In genomic region chr2:102284611-102285010, GRCh38 we compare ENCODE assay signal across 23 cellular contexts. TPM values are rescaled to one million over a fixed set of nuclear protein-coding genes. Genes with fewer than 3 reads are reported as not detected.
DNase-seq lines count a peak whose midpoint lies in the region; ATAC-seq, FAIRE-seq and TF ChIP-seq lines count a peak whose summit lies in the region.
"Had no signal": no experiment of that assay in that cellular context is flagged by ENCODE, and none has a peak within 500 bp of the region (broad histone marks: within the 10 kb centered on the region; RNA-seq: fewer than 3 reads in every experiment).

No MANE protein-coding gene starts in this region.

- no peaks in the 10 kb centered on the region for H3K27me3 Mint-ChIP-seq in astrocyte (ENCODE audit: low read depth, unreplicated experiment)

- H3K4me1 ChIP-seq in astrocyte (ENCODE audit: insufficient read depth, low read length): no peaks in the 10 kb centered on the region
- H3K4me1 ChIP-seq in GM23248 (ENCODE audit: insufficient read depth): peaks cover 13% of the 10 kb centered on the region
- no peaks in the 10 kb centered on the region for H3K4me1 ChIP-seq in gastrocnemius medialis
- H3K4me1 ChIP-seq: BE2C had no signal

- in situ Hi-C loops in GM23248 (cut with MboI) (no loop called here), gastrocnemius medialis (cut with MboI; ENCODE audit: low sequenced_read_pairs in 4 of 4) (loop anchor here in 1 of 4 donors (25.0 kb wide), 1 partner anchor 153 kb away; no protein-coding TSS in a partner anchor)

- H3K9ac ChIP-seq in astrocyte (ENCODE audit: low read length) (no peak overlapping the region), GM23248 (no peak overlapping the region)

- H4K20me1 ChIP-seq in astrocyte (ENCODE audit: insufficient read depth, low read length) (no peaks in the 10 kb centered on the region), GM23248 (ENCODE audit: insufficient read depth) (no peaks in the 10 kb centered on the region)

- FAIRE-seq in astrocyte (lab: Jason Lieb, UNC): no peak
- FAIRE-seq: A204.1, G401.6, GM12892, GM18507, GM19239, H54 had no signal

- peaks cover 9% of the 10 kb centered on the region for H3F3A ChIP-seq in GM23248 (ENCODE audit: insufficient read depth)

- no peaks in the 10 kb centered on the region for H3K9me3 Mint-ChIP-seq in astrocyte (ENCODE audit: unreplicated experiment)
- H3K9me3 Mint-ChIP-seq: CD4-positive, CD25-positive, alpha-beta regulatory T cell; CD8-positive, alpha-beta memory T cell had no signal

- no peak for ATAC-seq in gastrocnemius medialis

- H3K4me2 ChIP-seq in astrocyte (ENCODE audit: low read length) (no peak overlapping the region), GM23248 (ENCODE audit: unreplicated experiment) (no peak overlapping the region)

- peak; percentile 71 for DNase-seq in NCI-H226
- DNase-seq in astrocyte (ENCODE audit: low read depth): peak; percentile 14
- peak; percentile 23 for DNase-seq in kidney tubule cell (ENCODE audit: low spot score)
- no peak for DNase-seq in GM23248
- DNase-seq in GM03348 (ENCODE audit: low spot score): no peak
- DNase-seq in gastrocnemius medialis: no peak
- DNase-seq: ACHN; BE2C; C1 segment of cervical spinal cord; CD4-positive, CD25-positive, alpha-beta regulatory T cell; CD8-positive, alpha-beta memory T cell; COR-L47; DMS 273 treated with DMSO at 0.1 percent for 48 hours; DMS53; DND-41; EL had no signal

- no peak overlapping the region for H3K4me3 Mint-ChIP-seq in astrocyte (ENCODE audit: unreplicated experiment)
- H3K4me3 Mint-ChIP-seq: CD4-positive, CD25-positive, alpha-beta regulatory T cell; CD8-positive, alpha-beta memory T cell had no signal

- intact Hi-C loops in gastrocnemius medialis (cut with DNase I; ENCODE audit: low total_unique reads): no loop called here

- H3K27me3 ChIP-seq in astrocyte (ENCODE audit: insufficient read depth, low read length) (no peaks in the 10 kb centered on the region), GM23248 (replicated peaks; ENCODE audit: insufficient read depth) (peaks cover 6% of the 10 kb centered on the region; the same call in 1 of the 2 replicates), gastrocnemius medialis (no peaks in the 10 kb centered on the region)
- H3K27me3 ChIP-seq: BE2C had no signal

- no peak for TF ChIP-seq CTCF in astrocyte (IDR thresholded peaks at IDR 0.05; ENCODE audit: insufficient read depth, low read depth, low read length)
- no peak for TF ChIP-seq CTCF in gastrocnemius medialis (IDR thresholded peaks at IDR 0.05 in 4 of 5, conservative IDR thresholded peaks at IDR 0.05 in 1 of 5)

- no peaks in the 10 kb centered on the region for H3K36me3 Mint-ChIP-seq in astrocyte (ENCODE audit: low read depth, unreplicated experiment)
- H3K36me3 Mint-ChIP-seq: CD4-positive, CD25-positive, alpha-beta regulatory T cell; CD8-positive, alpha-beta memory T cell had no signal

- no peak for TF ChIP-seq POLR2A in gastrocnemius medialis (IDR thresholded peaks at IDR 0.05)

- H3K4me3 ChIP-seq in astrocyte (ENCODE audit: insufficient read depth, low read depth, low read length) (no peak overlapping the region), GM23248 (no peak overlapping the region), gastrocnemius medialis (no peak overlapping the region)

- H3K4me1 Mint-ChIP-seq in astrocyte (ENCODE audit: low read depth, unreplicated experiment): peaks cover 2% of the 10 kb centered on the region
- H3K4me1 Mint-ChIP-seq: CD4-positive, CD25-positive, alpha-beta regulatory T cell; CD8-positive, alpha-beta memory T cell had no signal

- H2AFZ ChIP-seq in astrocyte (ENCODE audit: low read depth, low read length) (no peak overlapping the region), GM23248 (no peak overlapping the region)

- 93 to 95% methylated on average over 3 of the region's 3 CpGs for WGBS in GM23248 (ENCODE audit: low coverage in 1 of 2, low lambda C conversion rate in 2 of 2, missing lambda C conversion rate in 2 of 2), 2 experiments

- H3K79me2 ChIP-seq in astrocyte (ENCODE audit: insufficient read depth, low read length) (no peaks in the 10 kb centered on the region), GM23248 (ENCODE audit: insufficient read depth) (no peaks in the 10 kb centered on the region)

- no peak overlapping the region for H3K27ac Mint-ChIP-seq in astrocyte (ENCODE audit: unreplicated experiment)
- H3K27ac Mint-ChIP-seq: CD4-positive, CD25-positive, alpha-beta regulatory T cell; CD8-positive, alpha-beta memory T cell had no signal

- no peak overlapping the region for H3K27ac ChIP-seq in astrocyte (ENCODE audit: low read depth, low read length)
- no peak overlapping the region for H3K27ac ChIP-seq in GM23248
- no peak overlapping the region for H3K27ac ChIP-seq in gastrocnemius medialis

- H3K9me3 ChIP-seq in astrocyte (ENCODE audit: insufficient read depth, low read depth, low read length) (no peaks in the 10 kb centered on the region), GM23248 (ENCODE audit: low read depth) (no peaks in the 10 kb centered on the region), gastrocnemius medialis (no peaks in the 10 kb centered on the region)
- H3K9me3 ChIP-seq: BE2C had no signal

- H3K9me2 ChIP-seq in GM23248 (ENCODE audit: insufficient read depth): peaks cover 7% of the 10 kb centered on the region; the same call in 1 of the 2 replicates

- no peaks in the 10 kb centered on the region for H3K36me3 ChIP-seq in astrocyte (ENCODE audit: insufficient read depth, low read length)
- no peaks in the 10 kb centered on the region for H3K36me3 ChIP-seq in GM23248 (ENCODE audit: low read depth)
- H3K36me3 ChIP-seq in gastrocnemius medialis: no peaks in the 10 kb centered on the region
- H3K36me3 ChIP-seq: BE2C had no signal

RNA-seq across cellular contexts. Expression of gene IL1RL1, which starts 26.8 kb away (rescaled TPM):
- 0.27 TPM in 1 of 2 replicates, not detected in the other for total RNA-seq in astrocyte
- not detected in 2 replicates for total RNA-seq in GM23248 (2014; rRNA removed; shearing (Covaris generic))
- polyA plus RNA-seq in GM23248 (2016; fragmentation: Nextera tagmentation; extraction: Ambion mirVana): 0.13 and 0.35 TPM in 2 replicates
- 1 to 10 TPM in 3 of 4 donors, under 1 TPM in 1; 0.82 to 6.8 (median 2.7) TPM for total RNA-seq in gastrocnemius medialis
- total RNA-seq: HT-29 had no signal
- polyA plus RNA-seq: CD4-positive, CD25-positive, alpha-beta regulatory T cell had no signal

Comparison
In these comparisons a context has a peak if more than half of its experiments do, and no peak if none do; other contexts are left out.
1. DNase-seq: peak in NCI-H226 (single experiment), astrocyte (single experiment) and kidney tubule cell (single experiment); none in GM23248 (single experiment), GM03348 (single experiment) and gastrocnemius medialis (0 of 2).